In the genomic region with DNA sequence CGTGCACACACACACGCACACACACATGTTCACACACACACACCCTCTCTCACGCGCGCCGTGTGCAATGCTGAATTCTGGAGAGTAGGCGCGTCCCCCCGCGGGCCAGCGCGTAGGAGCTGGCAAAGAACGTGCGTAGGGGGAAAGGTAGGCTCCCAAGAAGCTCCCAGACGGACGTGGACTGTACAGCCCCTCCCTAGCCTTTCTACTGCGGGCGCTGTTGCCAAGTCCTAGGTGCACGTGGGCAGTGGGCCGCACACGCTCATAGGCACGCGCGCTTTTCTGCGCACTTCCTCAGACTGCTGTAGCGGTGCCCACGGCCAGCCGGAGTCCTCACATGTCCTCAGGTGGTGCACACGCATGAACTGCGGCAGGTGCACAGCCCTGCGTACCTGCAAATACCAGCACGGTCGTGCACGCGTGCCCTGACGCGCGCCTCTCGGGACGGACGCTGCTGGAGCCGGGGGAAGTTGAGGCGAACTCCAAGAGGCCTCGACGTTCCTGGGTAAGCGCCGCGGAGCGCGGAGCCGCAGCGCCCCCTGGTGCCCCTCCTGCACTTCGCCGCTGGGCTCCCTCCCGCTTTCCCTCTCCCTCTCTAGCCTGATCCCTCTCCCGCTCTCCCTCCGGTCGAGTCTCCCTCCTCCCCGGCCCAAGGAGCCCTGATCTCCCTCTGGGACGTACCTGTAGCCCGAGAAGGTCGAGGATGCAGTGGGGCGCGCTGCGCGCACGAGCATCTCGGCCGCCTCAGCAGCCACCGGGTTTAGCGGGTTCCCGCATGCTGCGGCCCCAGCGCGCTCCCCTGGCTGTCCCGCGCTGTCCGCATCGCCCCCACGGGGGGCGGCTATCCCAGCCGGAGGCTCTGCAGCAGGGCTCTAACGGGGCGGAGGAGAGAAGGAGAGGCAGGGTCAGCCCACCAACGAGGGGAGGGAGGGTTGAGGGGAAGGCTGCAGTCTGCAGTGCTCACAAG, we compare ENCODE assay signal across 8 cellular contexts. TPM values are rescaled to one million over a fixed set of nuclear protein-coding genes. Genes with fewer than 3 reads are reported as not detected.
DNase-seq lines count a peak whose midpoint lies in the region; ATAC-seq and TF ChIP-seq lines count a peak whose summit lies in the region.

No MANE protein-coding gene starts in this region.

- no peaks in the 10 kb centered on the region for H3K27me3 ChIP-seq in naive thymus-derived CD4-positive, alpha-beta T cell (ENCODE audit: control insufficient read depth in 2 of 2, insufficient read depth in 2 of 2, low read length in 2 of 2)
- no peaks in the 10 kb centered on the region for H3K27me3 ChIP-seq in testis

- peaks cover 0 to 11% (median 6%) of the 10 kb centered on the region in 7 donors for H3K4me1 Mint-ChIP-seq in naive thymus-derived CD4-positive, alpha-beta T cell

- TF ChIP-seq POLR2A in testis (IDR thresholded peaks at IDR 0.05): no peak

- peak; percentile 42 for ATAC-seq in GM18519 (IDR thresholded peaks at IDR 0.05; ENCODE audit: low FRiP score, unreplicated experiment)
- peak; percentile 65 for ATAC-seq in naive thymus-derived CD4-positive, alpha-beta T cell

- peak; percentile 74 for TF ChIP-seq RAD21 in Ishikawa (IDR thresholded peaks at IDR 0.05; ENCODE audit: low read depth)

- TF ChIP-seq EP300 in Ishikawa (IDR thresholded peaks at IDR 0.05; ENCODE audit: borderline replicate concordance): no peak

- peaks cover 0 to 10% (median 0%) of the 10 kb centered on the region in 11 donors for H3K9me3 Mint-ChIP-seq in naive thymus-derived CD4-positive, alpha-beta T cell

- POLR2A ChIA-PET in naive thymus-derived CD4-positive, alpha-beta T cell (lab: Charles Lee): no interaction called here

- H3K36me3 ChIP-seq in naive thymus-derived CD4-positive, alpha-beta T cell (ENCODE audit: control insufficient read depth in 2 of 3, insufficient read depth in 3 of 3, low read length in 3 of 3): no peaks in the 10 kb centered on the region
- no peaks in the 10 kb centered on the region for H3K36me3 ChIP-seq in testis (ENCODE audit: low read depth, missing control alignments)

- H3K4me3 Mint-ChIP-seq in naive thymus-derived CD4-positive, alpha-beta T cell: peak overlapping the region in 5 of 10 donors; percentile 9 to 66 (median 38)

- H3K27me3 Mint-ChIP-seq in naive thymus-derived CD4-positive, alpha-beta T cell: peaks cover 32 to 66% (median 59%) of the 10 kb centered on the region in 5 donors

- intact Hi-C loops in naive thymus-derived CD4-positive, alpha-beta T cell (cut with micrococcal nuclease): no loop called here
- intact Hi-C loops in testis (cut with DNase I; ENCODE audit: low total_unique reads): no loop called here

- H3K4me3 ChIP-seq in AG10803 (ENCODE audit: low read length) (peak overlapping the region; percentile 26), fibroblast of pulmonary artery (replicated peaks; ENCODE audit: low read depth, low read length) (no peak overlapping the region), testis (peak overlapping the region; percentile 37 to 68)
- no peak overlapping the region for H3K4me3 ChIP-seq in naive thymus-derived CD4-positive, alpha-beta T cell (ENCODE audit: low read length)

- DNase-seq in AG10803 (ENCODE audit: low read depth): peak; percentile 56
- DNase-seq in activated T-cell treated with anti-CD3 and anti-CD28 coated beads, Interleukin-2, amount 50 U/mL, for 1 hour: peak; percentile 26
- DNase-seq in fibroblast of pulmonary artery (ENCODE audit: low read depth): peak; percentile 54
- DNase-seq in naive thymus-derived CD4-positive, alpha-beta T cell: peak in 3 of 9 donors; percentile 8 to 60 (median 10)
- DNase-seq in testis: peak; percentile 78
- DNase-seq in NAMALWA (ENCODE audit: low spot score): no peak

- H3K9me3 ChIP-seq in naive thymus-derived CD4-positive, alpha-beta T cell (ENCODE audit: control insufficient read depth in 2 of 3, low read length in 3 of 3): no peaks in the 10 kb centered on the region
- H3K9me3 ChIP-seq in testis: no peaks in the 10 kb centered on the region

- no peak overlapping the region for H3K27ac ChIP-seq in naive thymus-derived CD4-positive, alpha-beta T cell (ENCODE audit: low read depth, low read length)
- no peak overlapping the region for H3K27ac ChIP-seq in testis

- 0 to 1% methylated on average over 15 to 80 of the region's 85 CpGs for WGBS in testis, 2 donors

- TF ChIP-seq CTCF in AG10803 (conservative IDR thresholded peaks at IDR 0.05; ENCODE audit: low read length) (peak; percentile 81), fibroblast of pulmonary artery (IDR thresholded peaks at IDR 0.05; ENCODE audit: low read length, missing control alignments) (peak; percentile 64), testis (IDR thresholded peaks at IDR 0.05) (peak; percentile 69 to 85 (median 78))

- CTCF ChIA-PET in naive thymus-derived CD4-positive, alpha-beta T cell (lab: Charles Lee): interaction anchor here (0.5 kb wide), 2 partner anchors 91 to 1530 kb away, joined by 3 read pairs; no protein-coding TSS in a partner anchor

- H3K4me1 ChIP-seq in naive thymus-derived CD4-positive, alpha-beta T cell (ENCODE audit: control insufficient read depth in 2 of 2, insufficient read depth in 2 of 2, low read length in 2 of 2): no peaks in the 10 kb centered on the region
- peaks cover 4% of the 10 kb centered on the region for H3K4me1 ChIP-seq in testis

- no peak overlapping the region for H3K27ac Mint-ChIP-seq in naive thymus-derived CD4-positive, alpha-beta T cell

- no peaks in the 10 kb centered on the region for H3K36me3 Mint-ChIP-seq in naive thymus-derived CD4-positive, alpha-beta T cell

TF ChIP-seq in Ishikawa, 13 proteins besides CTCF, POLR2A, EP300 and RAD21:
- TF ChIP-seq, protein P1, sequence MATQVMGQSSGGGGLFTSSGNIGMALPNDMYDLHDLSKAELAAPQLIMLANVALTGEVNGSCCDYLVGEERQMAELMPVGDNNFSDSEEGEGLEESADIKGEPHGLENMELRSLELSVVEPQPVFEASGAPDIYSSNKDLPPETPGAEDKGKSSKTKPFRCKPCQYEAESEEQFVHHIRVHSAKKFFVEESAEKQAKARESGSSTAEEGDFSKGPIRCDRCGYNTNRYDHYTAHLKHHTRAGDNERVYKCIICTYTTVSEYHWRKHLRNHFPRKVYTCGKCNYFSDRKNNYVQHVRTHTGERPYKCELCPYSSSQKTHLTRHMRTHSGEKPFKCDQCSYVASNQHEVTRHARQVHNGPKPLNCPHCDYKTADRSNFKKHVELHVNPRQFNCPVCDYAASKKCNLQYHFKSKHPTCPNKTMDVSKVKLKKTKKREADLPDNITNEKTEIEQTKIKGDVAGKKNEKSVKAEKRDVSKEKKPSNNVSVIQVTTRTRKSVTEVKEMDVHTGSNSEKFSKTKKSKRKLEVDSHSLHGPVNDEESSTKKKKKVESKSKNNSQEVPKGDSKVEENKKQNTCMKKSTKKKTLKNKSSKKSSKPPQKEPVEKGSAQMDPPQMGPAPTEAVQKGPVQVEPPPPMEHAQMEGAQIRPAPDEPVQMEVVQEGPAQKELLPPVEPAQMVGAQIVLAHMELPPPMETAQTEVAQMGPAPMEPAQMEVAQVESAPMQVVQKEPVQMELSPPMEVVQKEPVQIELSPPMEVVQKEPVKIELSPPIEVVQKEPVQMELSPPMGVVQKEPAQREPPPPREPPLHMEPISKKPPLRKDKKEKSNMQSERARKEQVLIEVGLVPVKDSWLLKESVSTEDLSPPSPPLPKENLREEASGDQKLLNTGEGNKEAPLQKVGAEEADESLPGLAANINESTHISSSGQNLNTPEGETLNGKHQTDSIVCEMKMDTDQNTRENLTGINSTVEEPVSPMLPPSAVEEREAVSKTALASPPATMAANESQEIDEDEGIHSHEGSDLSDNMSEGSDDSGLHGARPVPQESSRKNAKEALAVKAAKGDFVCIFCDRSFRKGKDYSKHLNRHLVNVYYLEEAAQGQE (IDR thresholded peaks at IDR 0.05; ENCODE audit: low read depth): no peak

RNA-seq across cellular contexts. Expression of a gene that starts 0.7 kb away (rescaled TPM):
- not detected for total RNA-seq in naive thymus-derived CD4-positive, alpha-beta T cell
- polyA plus RNA-seq in naive thymus-derived CD4-positive, alpha-beta T cell: not detected
- total RNA-seq in testis: 10 to 100 TPM in 1 of 2 donors, 1 to 10 TPM in 1; 7.0 to 20.3 TPM
- polyA plus RNA-seq in testis (ENCODE audit: insufficient read depth, low read depth, low replicate concordance): 10.4 TPM

Comparison
In these comparisons a context has a peak if more than half of its experiments do, and no peak if none do; other contexts are left out.
1. H3K4me3 ChIP-seq: peak in AG10803 (single experiment) and testis (2 of 2); none in fibroblast of pulmonary artery (single experiment) and naive thymus-derived CD4-positive, alpha-beta T cell (single experiment).
2. RNA of a gene that starts 0.7 kb away (total RNA-seq): 7.0 to 20.3 TPM in testis; not detected in naive thymus-derived CD4-positive, alpha-beta T cell; every median in the first group is over 4 times any median in the second.
3. Peak in every context shown above with its lines, with median percentiles within 50 percentile points of each other: CTCF ChIP-seq.